20 cellular contexts compared by ENCODE assay signal in genomic region chr15:56824174-56824573, GRCh38.
"Had no signal": no experiment of that assay in that cellular context is flagged by ENCODE, and none has a peak within 500 bp of the region (broad histone marks: within the 10 kb centered on the region; RNA-seq: fewer than 3 reads in every experiment).

No MANE protein-coding gene starts in this region.

- ATAC-seq: activated naive CD8-positive, alpha-beta T cell treated with anti-CD3 and anti-CD28 coated beads, Interleukin-2, amount 50 U/mL, for 24 hours; stimulated activated naive CD8-positive, alpha-beta T cell treated with anti-CD3 and anti-CD28 coated beads, Interleukin-15, Interleukin-2, amounts not matched to agents 100 U/mL and 50 U/mL, for 24 hours; T-cell had no signal

- H3K4me1 ChIP-seq: ascending aorta, suprapubic skin had no signal

- H3K4me3 ChIP-seq: ascending aorta, sigmoid colon, suprapubic skin had no signal

- H3K36me3 ChIP-seq: ascending aorta, sigmoid colon, suprapubic skin had no signal

- H3K27me3 ChIP-seq: ascending aorta, sigmoid colon, suprapubic skin had no signal

- H3K9me3 ChIP-seq: ascending aorta, sigmoid colon, suprapubic skin had no signal

- DNase-seq: activated CD4-positive, alpha-beta memory T cell treated with anti-CD3 and anti-CD28 coated beads, Interleukin-2, amount 10 ng/mL, durations not matched to agents 7 days and 5 days; activated CD4-positive, alpha-beta T cell treated with anti-CD3 and anti-CD28 coated beads for 1 hour; activated CD8-positive, alpha-beta memory T cell treated with anti-CD3 and anti-CD28 coated beads, Interleukin-2, amount 50 U/mL, for 4 hours; activated naive CD4-positive, alpha-beta T cell treated with Interleukin-2 at 50 U/mL for 16 hours; activated naive CD8-positive, alpha-beta T cell treated with anti-CD3 and anti-CD28 coated beads, Interleukin-2, amount 50 U/mL, for 24 hours; central memory CD4-positive, alpha-beta T cell; cortex of kidney; endodermal cell; erythroblast; foreskin fibroblast; head of caudate nucleus; nephron progenitor cell; sigmoid colon; stimulated activated CD4-positive, alpha-beta T cell treated with anti-CD3 and anti-CD28 coated beads, Interleukin-4, amount 100 ng/mL, for 1 hour; stimulated activated CD8-positive, alpha-beta memory T cell treated with anti-CD3 and anti-CD28 coated beads, Interleukin-4, amount 100 ng/mL, for 48 hours; stimulated activated naive CD8-positive, alpha-beta T cell treated with anti-CD3 and anti-CD28 coated beads, Interleukin-15, Interleukin-2, amounts not matched to agents 100 U/mL and 50 U/mL, for 24 hours; T-cell; T1000 had no signal

- H3K27ac ChIP-seq: ascending aorta, sigmoid colon, suprapubic skin had no signal
